Comparison of ENCODE assay signal across 8 cellular contexts in the genomic region with DNA sequence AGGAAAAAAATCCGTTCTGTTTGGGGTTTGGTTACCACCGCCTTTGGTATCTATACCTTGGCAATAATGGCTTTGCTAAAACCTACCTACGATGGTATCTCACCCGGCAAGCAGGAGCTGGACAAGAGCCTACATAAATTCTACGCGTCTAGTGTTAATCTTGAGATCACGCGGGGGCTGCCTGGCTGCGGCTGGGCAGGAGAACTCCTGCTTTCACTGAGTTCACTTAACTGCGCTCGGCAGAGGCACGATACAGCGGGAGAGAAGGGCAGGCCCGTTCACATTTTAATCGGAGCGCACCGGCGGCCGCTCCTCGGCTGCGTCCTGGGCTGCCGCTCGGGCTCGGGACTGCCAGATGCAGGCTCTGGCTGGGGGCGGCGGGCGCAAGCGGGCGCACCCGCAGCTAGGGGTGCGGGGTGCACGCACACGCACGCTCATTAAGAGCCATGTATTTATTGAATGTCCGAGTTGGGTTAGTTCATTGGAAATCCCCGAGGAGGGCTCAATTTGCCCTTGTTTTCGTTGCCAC. TPM values are rescaled to one million over a fixed set of nuclear protein-coding genes. Genes with fewer than 3 reads are reported as not detected.
A peak's percentile ranks its signal among the peaks of the same experiment; 100 is the strongest.
DNase-seq lines count a peak whose midpoint lies in the region; ATAC-seq and TF ChIP-seq lines count a peak whose summit lies in the region.

No MANE protein-coding gene starts in this region.

- no peaks in the 10 kb centered on the region for H3K9me3 ChIP-seq in adipocyte (ENCODE audit: control insufficient read depth, low read length)
- no peaks in the 10 kb centered on the region for H3K9me3 ChIP-seq in right lobe of liver
- no peaks in the 10 kb centered on the region for H3K9me3 ChIP-seq in upper lobe of right lung

- no peak overlapping the region for H3K27ac ChIP-seq in right lobe of liver
- H3K27ac ChIP-seq in upper lobe of right lung = no peak overlapping the region

- H3K36me3 Mint-ChIP-seq in stimulated activated naive CD8-positive, alpha-beta T cell treated with anti-CD3 and anti-CD28 coated beads, Interleukin-15, Interleukin-2, amounts not matched to agents 100 ng/mL and 50 ng/mL, for 24 hours (ENCODE audit: low read depth) = peaks cover 9% of the 10 kb centered on the region

- H3K4me3 Mint-ChIP-seq in stimulated activated naive CD8-positive, alpha-beta T cell treated with anti-CD3 and anti-CD28 coated beads, Interleukin-15, Interleukin-2, amounts not matched to agents 100 ng/mL and 50 ng/mL, for 24 hours = peak overlapping the region; percentile 81

- H3K27me3 ChIP-seq in adipocyte (replicated peaks; ENCODE audit: control insufficient read depth, insufficient read depth, low read length) = peaks cover 65% of the 10 kb centered on the region
- peaks cover 6 to 42% of the 10 kb centered on the region in 2 donors for H3K27me3 ChIP-seq in right lobe of liver
- H3K27me3 ChIP-seq in upper lobe of right lung = peaks cover 86% of the 10 kb centered on the region

- no peak for TF ChIP-seq POLR2A in right lobe of liver (IDR thresholded peaks at IDR 0.05)

- peak overlapping the region; percentile 62 for H3K4me3 ChIP-seq in adipocyte (ENCODE audit: low read length)
- H3K4me3 ChIP-seq in right lobe of liver = peak overlapping the region in 1 of 3 donors; percentile 29
- peak overlapping the region; percentile 32 for H3K4me3 ChIP-seq in upper lobe of right lung

- peak overlapping the region; percentile 55 for H3K27ac Mint-ChIP-seq in stimulated activated naive CD8-positive, alpha-beta T cell treated with anti-CD3 and anti-CD28 coated beads, Interleukin-15, Interleukin-2, amounts not matched to agents 100 ng/mL and 50 ng/mL, for 24 hours

- ATAC-seq in stimulated activated naive CD8-positive, alpha-beta T cell treated with anti-CD3 and anti-CD28 coated beads, Interleukin-15, Interleukin-2, amounts not matched to agents 100 U/mL and 50 U/mL, for 24 hours = no peak
- ATAC-seq in right lobe of liver = peak; percentile 50 to 56 (median 54)
- no peak for ATAC-seq in upper lobe of right lung
- ATAC-seq in HG02642 (IDR thresholded peaks at IDR 0.05; ENCODE audit: poor library complexity, unreplicated experiment) = no peak

- no peak for DNase-seq in stimulated activated naive CD8-positive, alpha-beta T cell treated with anti-CD3 and anti-CD28 coated beads, Interleukin-15, Interleukin-2, amounts not matched to agents 100 U/mL and 50 U/mL, for 24 hours
- peak; percentile 20 for DNase-seq in adipocyte (ENCODE audit: low read depth)
- peak in 2 of 3 donors; percentile 31 to 53 for DNase-seq in right lobe of liver
- DNase-seq in upper lobe of right lung = no peak
- no peak for DNase-seq in KG1 (lab: John Stamatoyannopoulos, UW)
- no peak for DNase-seq in dermis blood vessel endothelial cell

- peaks cover 79% of the 10 kb centered on the region for H3K27me3 Mint-ChIP-seq in stimulated activated naive CD8-positive, alpha-beta T cell treated with anti-CD3 and anti-CD28 coated beads, Interleukin-15, Interleukin-2, amounts not matched to agents 100 ng/mL and 50 ng/mL, for 24 hours

- intact Hi-C loops in right lobe of liver (cut with DNase I) = no loop called here
- intact Hi-C loops in upper lobe of right lung (cut with DNase I) = no loop called here

- H3K4me1 Mint-ChIP-seq in stimulated activated naive CD8-positive, alpha-beta T cell treated with anti-CD3 and anti-CD28 coated beads, Interleukin-15, Interleukin-2, amounts not matched to agents 100 ng/mL and 50 ng/mL, for 24 hours (ENCODE audit: low read depth) = peaks cover 36% of the 10 kb centered on the region

- no peak overlapping the region for H3K9ac ChIP-seq in adipocyte (ENCODE audit: low read length)

- no peaks in the 10 kb centered on the region for H3K9me3 Mint-ChIP-seq in stimulated activated naive CD8-positive, alpha-beta T cell treated with anti-CD3 and anti-CD28 coated beads, Interleukin-15, Interleukin-2, amounts not matched to agents 100 ng/mL and 50 ng/mL, for 24 hours

- 3% methylated on average over 13 of the region's 37 CpGs for WGBS in right lobe of liver (ENCODE audit: insufficient coverage, low coverage, low lambda C conversion rate, missing lambda C conversion rate)

- no peak for TF ChIP-seq CTCF in right lobe of liver (IDR thresholded peaks at IDR 0.05)
- no peak for TF ChIP-seq CTCF in upper lobe of right lung (IDR thresholded peaks at IDR 0.05)

- H3K36me3 ChIP-seq in adipocyte (ENCODE audit: control insufficient read depth, insufficient read depth, low read length, severe bottlenecking) (no peaks in the 10 kb centered on the region), right lobe of liver (no peaks in the 10 kb centered on the region), upper lobe of right lung (no peaks in the 10 kb centered on the region)

- peaks cover 9% of the 10 kb centered on the region for H3K4me1 ChIP-seq in adipocyte (ENCODE audit: control insufficient read depth, insufficient read depth, low read length)
- peaks cover 0 to 13% (median under 1%) of the 10 kb centered on the region in 4 donors for H3K4me1 ChIP-seq in right lobe of liver
- H3K4me1 ChIP-seq in upper lobe of right lung = peaks cover 19% of the 10 kb centered on the region

RNA-seq across cellular contexts. Expression of gene POU3F3, which starts 1.7 kb away (rescaled TPM):
- total RNA-seq in right lobe of liver (not detected), upper lobe of right lung (not detected), dermis blood vessel endothelial cell (0.23 and 0.34 TPM in 2 replicates)

Comparison
In these comparisons a context has a peak if more than half of its experiments do, and no peak if none do; other contexts are left out.
1. ATAC-seq: peak in right lobe of liver (4 of 4); none in stimulated activated naive CD8-positive, alpha-beta T cell treated with anti-CD3 and anti-CD28 coated beads, Interleukin-15, Interleukin-2, amounts not matched to agents 100 U/mL and 50 U/mL, for 24 hours (single experiment), upper lobe of right lung (single experiment) and HG02642 (single experiment).
2. DNase-seq: peak in adipocyte (single experiment) and right lobe of liver (2 of 3); none in stimulated activated naive CD8-positive, alpha-beta T cell treated with anti-CD3 and anti-CD28 coated beads, Interleukin-15, Interleukin-2, amounts not matched to agents 100 U/mL and 50 U/mL, for 24 hours (single experiment), upper lobe of right lung (single experiment), KG1 (single experiment) and dermis blood vessel endothelial cell (single experiment).